10 cellular contexts compared by ENCODE assay signal in genomic region chr12:38053655-38054464, GRCh38.
DNase-seq lines count a peak whose midpoint lies in the region; ATAC-seq and TF ChIP-seq lines count a peak whose summit lies in the region.
"Had no signal": no experiment of that assay in that cellular context is flagged by ENCODE, and none has a peak within 500 bp of the region (broad histone marks: within the 10 kb centered on the region; RNA-seq: fewer than 3 reads in every experiment).

No MANE protein-coding gene starts in this region.

- TF ChIP-seq RAD21 in SK-N-SH (IDR thresholded peaks at IDR 0.05; ENCODE audit: low read length) = peak; percentile 78

- no peaks in the 10 kb centered on the region for H4K20me1 ChIP-seq in MM.1S (ENCODE audit: insufficient read depth, low read length)
- H4K20me1 ChIP-seq in SK-N-SH (ENCODE audit: insufficient read depth) = no peaks in the 10 kb centered on the region

- H3K36me3 ChIP-seq in MM.1S (replicated peaks; ENCODE audit: insufficient read depth, low read length) = no peaks in the 10 kb centered on the region
- no peaks in the 10 kb centered on the region for H3K36me3 ChIP-seq in SK-N-SH (replicated peaks in 1 of 2; ENCODE audit: control insufficient read depth in 1 of 2, insufficient read depth in 2 of 2, low read length in 1 of 2)
- H3K36me3 ChIP-seq: tibial artery had no signal

- H3F3A ChIP-seq in MM.1S (ENCODE audit: insufficient read depth, low read length) (no peaks in the 10 kb centered on the region), SK-N-SH (replicated peaks; ENCODE audit: insufficient read depth) (peaks cover 4% of the 10 kb centered on the region)

- peak overlapping the region; percentile 53 for H3K4me2 ChIP-seq in MM.1S (ENCODE audit: low read depth, low read length)
- peak overlapping the region; percentile 78 for H3K4me2 ChIP-seq in SK-N-SH

- H3K27ac ChIP-seq in MM.1S (ENCODE audit: low read length) (no peak overlapping the region), SK-N-SH (ENCODE audit: low read depth in 2 of 2, low read length in 1 of 2) (no peak overlapping the region)
- H3K27ac ChIP-seq: tibial artery had no signal

- no peak overlapping the region for H3K9ac ChIP-seq in MM.1S (ENCODE audit: low read length)
- H3K9ac ChIP-seq in SK-N-SH = no peak overlapping the region

- H3K27me3 ChIP-seq in MM.1S (replicated peaks; ENCODE audit: insufficient read depth, low read length) (no peaks in the 10 kb centered on the region), SK-N-SH (ENCODE audit: insufficient read depth) (peaks cover 4% of the 10 kb centered on the region; the same call in 1 of the 2 replicates)
- H3K27me3 ChIP-seq: tibial artery had no signal

- H2AFZ ChIP-seq in MM.1S (ENCODE audit: low read length) = peak overlapping the region; percentile 64; the same call in 1 of the 2 replicates
- peak overlapping the region; percentile 45; the same call in 1 of the 2 replicates for H2AFZ ChIP-seq in SK-N-SH (ENCODE audit: low read depth)

- peak overlapping the region; percentile 44 for H3K4me3 ChIP-seq in MM.1S (ENCODE audit: low read length)
- peak overlapping the region; percentile 39 to 52 for H3K4me3 ChIP-seq in SK-N-SH (ENCODE audit: low read depth in 2 of 2, low read length in 1 of 2)
- H3K4me3 ChIP-seq: tibial artery had no signal

- POLR2A ChIA-PET in SK-N-SH (lab: Yijun Ruan, JAX) = no interaction called here

- H3K79me2 ChIP-seq in MM.1S (ENCODE audit: low read length) (no peaks in the 10 kb centered on the region), SK-N-SH (ENCODE audit: insufficient read depth) (no peaks in the 10 kb centered on the region)

- no peaks in the 10 kb centered on the region for H3K9me3 ChIP-seq in MM.1S (replicated peaks; ENCODE audit: insufficient read depth, low read length)
- no peaks in the 10 kb centered on the region for H3K9me3 ChIP-seq in SK-N-SH

- no peak for ATAC-seq in stimulated activated naive CD8-positive, alpha-beta T cell treated with anti-CD3 and anti-CD28 coated beads, Interleukin-15, Interleukin-2, amounts not matched to agents 100 U/mL and 50 U/mL, for 24 hours
- ATAC-seq in GM19397 (IDR thresholded peaks at IDR 0.05; ENCODE audit: unreplicated experiment) (no peak), GM21423 (IDR thresholded peaks at IDR 0.05; ENCODE audit: unreplicated experiment) (no peak)

- peak; percentile 84 for DNase-seq in Daoy (ENCODE audit: low read depth)
- DNase-seq in MM.1S = peak; percentile 73
- peak; percentile 60 for DNase-seq in SK-N-SH
- DNase-seq in medulla oblongata (ENCODE audit: extremely low spot score) = peak; percentile 4
- no peak for DNase-seq in retina
- no peak for DNase-seq in stimulated activated naive CD8-positive, alpha-beta T cell treated with anti-CD3 and anti-CD28 coated beads, Interleukin-15, Interleukin-2, amounts not matched to agents 100 U/mL and 50 U/mL, for 24 hours
- DNase-seq: NCI-H446 treated with DMSO at 0.1 percent for 48 hours, tibial artery had no signal

- TF ChIP-seq EP300 in SK-N-SH (IDR thresholded peaks at IDR 0.05; ENCODE audit: borderline replicate concordance in 1 of 2, low read depth in 1 of 2, low read length in 1 of 2) = no peak

- H3K9me2 ChIP-seq in MM.1S (replicated peaks; ENCODE audit: insufficient read depth, low read length) (no peaks in the 10 kb centered on the region), SK-N-SH (no peaks in the 10 kb centered on the region)

- TF ChIP-seq CTCF in MM.1S (IDR thresholded peaks at IDR 0.05; ENCODE audit: low read length) (peak; percentile 53), SK-N-SH (IDR thresholded peaks at IDR 0.05) (peak; percentile 77)

- CTCF ChIA-PET in SK-N-SH (lab: Yijun Ruan, JAX) = interaction anchor here (1.2 to 1.9 kb wide), 2 partner anchors 9 to 13 kb away, joined by 3 to 10 read pairs; no protein-coding TSS in a partner anchor

- WGBS in SK-N-SH (ENCODE audit: low lambda C conversion rate) = 19% methylated on average over 32 of the region's 34 CpGs

- no peaks in the 10 kb centered on the region for H3K4me1 ChIP-seq in MM.1S (ENCODE audit: low read length)
- peaks cover 0 to 6% of the 10 kb centered on the region in 2 experiments; a peak in 1 of 4 replicates for H3K4me1 ChIP-seq in SK-N-SH (ENCODE audit: control insufficient read depth in 1 of 2, insufficient read depth in 2 of 2, low read depth in 1 of 2, low read length in 1 of 2)
- H3K4me1 ChIP-seq: tibial artery had no signal

TF ChIP-seq in SK-N-SH, 30 proteins besides CTCF, POLR2A, EP300 and RAD21:
- TF ChIP-seq GABPA (IDR thresholded peaks at IDR 0.05; ENCODE audit: low read depth) = no peak
- peak; percentile 64 for TF ChIP-seq SMC3 (IDR thresholded peaks at IDR 0.05; ENCODE audit: low read depth, low read length)
- no peak for TF ChIP-seq SIN3A (IDR thresholded peaks at IDR 0.05; ENCODE audit: borderline replicate concordance, low read depth, low read length)
- no peak for TF ChIP-seq TEAD4 (IDR thresholded peaks at IDR 0.05; ENCODE audit: borderline replicate concordance, insufficient read depth)
- TF ChIP-seq IRF3 (IDR thresholded peaks at IDR 0.05; ENCODE audit: low read depth, low read length) = no peak

Comparison
In these comparisons a context has a peak if more than half of its experiments do, and no peak if none do; other contexts are left out.
1. DNase-seq: peak in Daoy (single experiment), MM.1S (single experiment), SK-N-SH (single experiment) and medulla oblongata (single experiment); none in retina (single experiment) and stimulated activated naive CD8-positive, alpha-beta T cell treated with anti-CD3 and anti-CD28 coated beads, Interleukin-15, Interleukin-2, amounts not matched to agents 100 U/mL and 50 U/mL, for 24 hours (single experiment).